19 cellular contexts compared by ENCODE assay signal in the genomic region with DNA sequence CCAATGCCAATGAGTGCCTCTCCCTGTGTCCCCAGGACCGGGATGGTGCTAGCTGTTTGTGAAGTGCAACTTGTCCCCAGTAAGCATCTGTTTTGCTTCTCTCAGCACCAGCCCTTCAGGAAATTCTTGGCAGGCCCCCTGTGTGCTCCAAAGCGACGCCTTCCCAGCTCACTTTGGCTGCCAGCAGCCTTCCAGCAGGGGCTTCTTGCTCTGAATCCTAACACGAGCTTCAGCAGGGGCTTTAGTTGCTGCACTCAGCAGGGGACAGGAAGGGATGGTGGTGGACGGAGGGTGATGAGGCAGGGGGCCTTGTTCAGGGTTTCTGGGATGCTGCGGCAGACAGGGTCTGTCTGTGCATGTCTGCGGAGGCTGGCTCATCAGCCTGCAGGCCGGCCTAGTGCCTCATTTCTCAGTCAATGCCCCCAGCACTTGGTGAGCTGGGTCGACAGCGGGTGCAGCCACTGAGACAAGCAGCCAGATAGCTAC.
DNase-seq lines count a peak whose midpoint lies in the region; ATAC-seq and TF ChIP-seq lines count a peak whose summit lies in the region.
"Had no signal": no experiment of that assay in that cellular context is flagged by ENCODE, and none has a peak within 500 bp of the region (broad histone marks: within the 10 kb centered on the region; RNA-seq: fewer than 3 reads in every experiment).

No MANE protein-coding gene starts in this region.

- H3K4me3 ChIP-seq in neuron (ENCODE audit: low read length) (no peak overlapping the region), vagina (no peak overlapping the region), GM23248 (no peak overlapping the region)
- H3K4me3 ChIP-seq: K562, lower lobe of right lung, skin epidermis had no signal

- H3K36me3 ChIP-seq in neuron (ENCODE audit: insufficient read depth, low read length) (no peaks in the 10 kb centered on the region), vagina (no peaks in the 10 kb centered on the region), GM23248 (ENCODE audit: low read depth) (no peaks in the 10 kb centered on the region)
- H3K36me3 ChIP-seq: lower lobe of right lung, neutrophil had no signal

- H3K27me3 ChIP-seq in neuron (ENCODE audit: insufficient read depth, low read length) (no peaks in the 10 kb centered on the region), vagina (no peaks in the 10 kb centered on the region), GM23248 (replicated peaks; ENCODE audit: insufficient read depth) (no peaks in the 10 kb centered on the region)

- peaks cover 29% of the 10 kb centered on the region for H3K4me1 ChIP-seq in neuron (ENCODE audit: insufficient read depth, low read length)
- peaks cover 7% of the 10 kb centered on the region for H3K4me1 ChIP-seq in vagina
- H3K4me1 ChIP-seq in GM23248 (ENCODE audit: insufficient read depth) = no peaks in the 10 kb centered on the region

- ATAC-seq in left ventricle myocardium superior = peak; percentile 94
- no peak for ATAC-seq in activated T-helper 17 cell treated with anti-CD3 and anti-CD28 coated beads, Interleukin-2, amount 50 U/mL, for 72 hours (replicated peaks)
- ATAC-seq: activated CD8-positive, alpha-beta T cell treated with anti-CD3 and anti-CD28 coated beads for 36 hours; K562 had no signal

- H3F3A ChIP-seq in GM23248 (ENCODE audit: insufficient read depth) = no peaks in the 10 kb centered on the region

- no peaks in the 10 kb centered on the region for H3K9me2 ChIP-seq in GM23248 (ENCODE audit: insufficient read depth)

- H3K9ac ChIP-seq in GM23248 = no peak overlapping the region

- H4K20me1 ChIP-seq in GM23248 (ENCODE audit: insufficient read depth) = no peaks in the 10 kb centered on the region

- H3K9me3 ChIP-seq in neuron (ENCODE audit: low read length) = no peaks in the 10 kb centered on the region
- H3K9me3 ChIP-seq in vagina = no peaks in the 10 kb centered on the region
- no peaks in the 10 kb centered on the region for H3K9me3 ChIP-seq in GM23248 (ENCODE audit: low read depth)
- H3K9me3 ChIP-seq: lower lobe of right lung, neutrophil had no signal

- no peak for TF ChIP-seq CTCF in vagina (IDR thresholded peaks at IDR 0.05)

- H3K27me3 Mint-ChIP-seq in activated T-helper 17 cell treated with anti-CD3 and anti-CD28 coated beads, Interleukin-2, amount 50 U/mL, for 72 hours = peaks cover 7% of the 10 kb centered on the region

- no peaks in the 10 kb centered on the region for H3K36me3 Mint-ChIP-seq in activated T-helper 17 cell treated with anti-CD3 and anti-CD28 coated beads, Interleukin-2, amount 50 U/mL, for 72 hours (ENCODE audit: low read depth)
- H3K36me3 Mint-ChIP-seq: CD4-positive, CD25-positive, alpha-beta regulatory T cell had no signal

- intact Hi-C loops in left ventricle myocardium superior (cut with micrococcal nuclease) (no loop called here), vagina (cut with DNase I) (no loop called here)

- no peaks in the 10 kb centered on the region for H3K79me2 ChIP-seq in GM23248 (ENCODE audit: insufficient read depth)

- H3K27ac Mint-ChIP-seq in activated T-helper 17 cell treated with anti-CD3 and anti-CD28 coated beads, Interleukin-2, amount 50 U/mL, for 72 hours = no peak overlapping the region
- H3K27ac Mint-ChIP-seq: activated CD8-positive, alpha-beta T cell treated with anti-CD3 and anti-CD28 coated beads for 36 hours; activated T-helper 1 cell treated with anti-CD3 and anti-CD28 coated beads, Interleukin-12 subunit alpha, Interleukin-12 subunit beta, Interleukin-2, Interleukin-4 antibody, amounts not matched to agents 30 ng/mL and 10 ng/mL and 1 ng/mL, durations not matched to agents 14 hours and 24 hours and 36 hours; CD4-positive, CD25-positive, alpha-beta regulatory T cell; stimulated activated naive CD8-positive, alpha-beta T cell treated with anti-CD3 and anti-CD28 coated beads, Interleukin-15, Interleukin-2, amounts not matched to agents 100 ng/mL and 50 ng/mL, for 24 hours had no signal

- in situ Hi-C loops in GM23248 (cut with MboI) = no loop called here

- no peak for TF ChIP-seq POLR2A in vagina (IDR thresholded peaks at IDR 0.05)

- H3K4me3 Mint-ChIP-seq in activated T-helper 17 cell treated with anti-CD3 and anti-CD28 coated beads, Interleukin-2, amount 50 U/mL, for 72 hours = no peak overlapping the region
- H3K4me3 Mint-ChIP-seq: activated CD8-positive, alpha-beta T cell treated with anti-CD3 and anti-CD28 coated beads for 36 hours; activated T-helper 1 cell treated with anti-CD3 and anti-CD28 coated beads, Interleukin-12 subunit alpha, Interleukin-12 subunit beta, Interleukin-2, Interleukin-4 antibody, amounts not matched to agents 30 ng/mL and 10 ng/mL and 1 ng/mL, durations not matched to agents 14 hours and 24 hours and 36 hours; CD4-positive, CD25-positive, alpha-beta regulatory T cell; stimulated activated naive CD8-positive, alpha-beta T cell treated with anti-CD3 and anti-CD28 coated beads, Interleukin-15, Interleukin-2, amounts not matched to agents 100 ng/mL and 50 ng/mL, for 24 hours had no signal

- H2AFZ ChIP-seq in neuron (ENCODE audit: low read depth, low read length) = peak overlapping the region; percentile 50
- H2AFZ ChIP-seq in GM23248 = no peak overlapping the region

- H3K27ac ChIP-seq in vagina = no peak overlapping the region
- H3K27ac ChIP-seq in GM23248 = no peak overlapping the region
- H3K27ac ChIP-seq: 22Rv1, lower lobe of right lung, neutrophil, skin epidermis had no signal

- no peaks in the 10 kb centered on the region for H3K9me3 Mint-ChIP-seq in activated T-helper 17 cell treated with anti-CD3 and anti-CD28 coated beads, Interleukin-2, amount 50 U/mL, for 72 hours
- H3K9me3 Mint-ChIP-seq: activated CD8-positive, alpha-beta T cell treated with anti-CD3 and anti-CD28 coated beads for 36 hours; activated T-helper 1 cell treated with anti-CD3 and anti-CD28 coated beads, Interleukin-12 subunit alpha, Interleukin-12 subunit beta, Interleukin-2, Interleukin-4 antibody, amounts not matched to agents 30 ng/mL and 10 ng/mL and 1 ng/mL, durations not matched to agents 14 hours and 24 hours and 36 hours; stimulated activated naive CD8-positive, alpha-beta T cell treated with anti-CD3 and anti-CD28 coated beads, Interleukin-15, Interleukin-2, amounts not matched to agents 100 ng/mL and 50 ng/mL, for 24 hours had no signal

- DNase-seq in NCI-H82 (lab: John Stamatoyannopoulos, UW) (peak; percentile 30), NCI-H82 treated with DMSO at 0.1 percent for 48 hours (lab: John Stamatoyannopoulos, UW; ENCODE audit: unreplicated experiment) (no peak), left ventricle myocardium superior (peak; percentile 73), T-helper 9 cell (no peak), vagina (ENCODE audit: extremely low spot score in 2 of 2) (no peak), GM23248 (no peak)
- DNase-seq: activated CD8-positive, alpha-beta T cell treated with anti-CD3 and anti-CD28 coated beads for 36 hours; CD4-positive, CD25-positive, alpha-beta regulatory T cell; dermis blood vessel endothelial cell; lower lobe of right lung; NCI-H1092 had no signal

- 62 to 65% methylated on average over 10 of the region's 10 CpGs for WGBS in GM23248 (ENCODE audit: low coverage in 1 of 2, low lambda C conversion rate in 2 of 2, missing lambda C conversion rate in 2 of 2), 2 experiments

- no peak overlapping the region for H3K4me2 ChIP-seq in GM23248 (ENCODE audit: unreplicated experiment)

- H3K4me1 Mint-ChIP-seq in activated T-helper 17 cell treated with anti-CD3 and anti-CD28 coated beads, Interleukin-2, amount 50 U/mL, for 72 hours = peaks cover 4% of the 10 kb centered on the region

Comparison
In these comparisons a context has a peak if more than half of its experiments do, and no peak if none do; other contexts are left out.
1. DNase-seq: peak in NCI-H82 (single experiment) and left ventricle myocardium superior (single experiment); none in NCI-H82 treated with DMSO at 0.1 percent for 48 hours (single experiment), T-helper 9 cell (single experiment), vagina (0 of 2) and GM23248 (single experiment).